In the genomic region with DNA sequence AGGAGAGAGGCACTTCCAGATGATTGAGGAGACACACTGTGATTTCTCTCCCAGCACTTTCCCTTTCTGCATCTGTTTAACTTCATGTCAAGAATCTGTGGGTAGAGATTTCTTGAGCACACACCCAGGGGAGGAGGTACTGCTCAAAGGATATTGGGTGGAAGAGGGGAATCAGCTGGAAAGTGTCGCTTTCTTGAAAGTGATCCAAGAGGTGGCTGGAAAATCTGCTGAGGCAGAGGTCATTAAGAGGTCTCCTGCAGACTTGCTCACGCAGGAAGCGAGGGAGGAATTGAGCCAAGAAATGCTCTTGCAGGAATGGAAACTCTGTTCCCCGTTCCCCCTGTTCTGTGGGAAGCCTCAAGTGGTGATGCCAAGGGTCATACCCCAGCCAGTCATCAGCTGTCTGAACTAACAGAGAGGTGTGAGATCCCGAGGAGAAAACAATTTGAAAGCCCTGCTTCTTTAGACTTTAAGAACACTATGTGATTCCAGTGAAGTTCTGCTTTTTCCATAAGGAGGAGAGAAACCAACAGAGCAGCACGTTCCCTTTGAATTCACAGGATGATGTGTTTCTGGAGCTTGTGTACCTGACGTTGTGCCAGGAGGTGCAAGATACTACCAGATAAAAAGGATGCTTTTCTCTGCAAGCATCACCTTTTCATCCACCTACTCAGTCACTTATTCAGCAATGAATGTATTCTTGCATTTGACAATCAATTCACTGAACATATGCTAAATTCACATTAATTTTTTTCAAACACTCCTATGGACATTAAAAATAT, we compare ENCODE assay signal across 19 cellular contexts.
DNase-seq lines count a peak whose midpoint lies in the region; ATAC-seq and TF ChIP-seq lines count a peak whose summit lies in the region.
"Had no signal": no experiment of that assay in that cellular context is flagged by ENCODE, and none has a peak within 500 bp of the region (broad histone marks: within the 10 kb centered on the region; RNA-seq: fewer than 3 reads in every experiment).

No MANE protein-coding gene starts in this region.

- DNase-seq in Daoy (ENCODE audit: low read depth) = peak; percentile 36
- peak; percentile 39 for DNase-seq in MG63
- DNase-seq in epithelial cell of esophagus (ENCODE audit: low read depth) = peak; percentile 4
- DNase-seq in mucosa of gallbladder (ENCODE audit: low spot score) = peak; percentile 16
- DNase-seq in activated CD4-positive, alpha-beta T cell treated with anti-CD3 and anti-CD28 coated beads for 4 hours = no peak
- DNase-seq in GM13977 (ENCODE audit: low spot score) = no peak
- DNase-seq: activated gamma-delta T cell; cerebellar nuclear complex; esophagus squamous epithelium; HFFc6; naive B cell; NCI-H1092 treated with DMSO at 0.1 percent for 48 hours; NCI-H524; sigmoid colon; stimulated activated naive CD8-positive, alpha-beta T cell treated with anti-CD3 and anti-CD28 coated beads, Interleukin-15, amount 100 ng/mL, for 72 hours; T1000 had no signal

- no peaks in the 10 kb centered on the region for H3K9me3 ChIP-seq in MG63
- H3K9me3 ChIP-seq: BLaER1, esophagus squamous epithelium, sigmoid colon had no signal

- H3K27me3 ChIP-seq in MG63 = peaks cover 10% of the 10 kb centered on the region; the same call in 1 of the 2 replicates
- H3K27me3 ChIP-seq: BLaER1 had no signal

- TF ChIP-seq CTCF in epithelial cell of esophagus (IDR thresholded peaks at IDR 0.05; ENCODE audit: insufficient read depth, low read depth, low read length, missing control alignments) (no peak), GM13977 (IDR thresholded peaks at IDR 0.05; ENCODE audit: extremely low read depth, insufficient read depth, missing control alignments) (no peak)

- in situ Hi-C loops in GM13977 (cut with MboI; ENCODE audit: low pct_unique_long_range_greater_than_20kb, low sequenced_read_pairs, unreplicated experiment) = no loop called here

- H3K36me3 ChIP-seq in MG63 = no peaks in the 10 kb centered on the region
- H3K36me3 ChIP-seq: BLaER1, esophagus squamous epithelium, sigmoid colon had no signal

- H3K4me3 ChIP-seq in MG63 (no peak overlapping the region), epithelial cell of esophagus (ENCODE audit: low read length) (no peak overlapping the region)
- H3K4me3 ChIP-seq: BLaER1, esophagus squamous epithelium, sigmoid colon had no signal

- ATAC-seq in GM18517 (IDR thresholded peaks at IDR 0.05; ENCODE audit: unreplicated experiment) (no peak), HG02623 (IDR thresholded peaks at IDR 0.05; ENCODE audit: unreplicated experiment) (no peak)
- ATAC-seq: stimulated activated naive CD8-positive, alpha-beta T cell treated with anti-CD3 and anti-CD28 coated beads, Interleukin-15, amount 100 ng/mL, for 72 hours had no signal

Comparison
In these comparisons a context has a peak if more than half of its experiments do, and no peak if none do; other contexts are left out.
1. DNase-seq: peak in Daoy (single experiment), MG63 (single experiment), epithelial cell of esophagus (single experiment) and mucosa of gallbladder (single experiment); none in activated CD4-positive, alpha-beta T cell treated with anti-CD3 and anti-CD28 coated beads for 4 hours (0 of 2) and GM13977 (single experiment).